Comparison of ENCODE assay signal across 9 cellular contexts in genomic region chr9:101738566-101739183, GRCh38.
A peak's percentile ranks its signal among the peaks of the same experiment; 100 is the strongest.
DNase-seq lines count a peak whose midpoint lies in the region; ATAC-seq lines count a peak whose summit lies in the region.
"Had no signal": no experiment of that assay in that cellular context is flagged by ENCODE, and none has a peak within 500 bp of the region (broad histone marks: within the 10 kb centered on the region; RNA-seq: fewer than 3 reads in every experiment).

TSS of gene GRIN3A (minus strand) at chr9:101738647. CDS start at chr9:101737979, 668 bp downstream.

- no peaks in the 10 kb centered on the region for H3K9me3 ChIP-seq in mucosa of rectum (ENCODE audit: control insufficient read depth in 2 of 2, low read length in 2 of 2)

- peak within 1 kb of the TSS; percentile 51 to 61 for H3K4me3 ChIP-seq in mucosa of rectum (ENCODE audit: low read length in 2 of 2)

- no peaks in the 10 kb centered on the region for H3K9me3 Mint-ChIP-seq in dendritic cell treated with granulocyte-macrophage colony-stimulating factor and Interleukin-4, amounts not matched to agents 40 ng/mL and 50 ng/mL, for 4 days
- H3K9me3 Mint-ChIP-seq: activated naive CD4-positive, alpha-beta T cell treated with anti-CD3 and anti-CD28 coated beads, Interleukin-2, amount 50 U/mL, for 72 hours had no signal

- no peak within 1 kb of the TSS for H3K27ac Mint-ChIP-seq in dendritic cell treated with granulocyte-macrophage colony-stimulating factor and Interleukin-4, amounts not matched to agents 40 ng/mL and 50 ng/mL, for 4 days
- H3K27ac Mint-ChIP-seq: activated naive CD4-positive, alpha-beta T cell treated with anti-CD3 and anti-CD28 coated beads, Interleukin-2, amount 50 U/mL, for 72 hours had no signal

- H3K36me3 Mint-ChIP-seq in dendritic cell treated with granulocyte-macrophage colony-stimulating factor and Interleukin-4, amounts not matched to agents 40 ng/mL and 50 ng/mL, for 4 days (ENCODE audit: low read depth) = no peaks in the 10 kb centered on the region

- no peaks in the 10 kb centered on the region for H3K36me3 ChIP-seq in mucosa of rectum (ENCODE audit: control insufficient read depth in 2 of 2, insufficient read depth in 2 of 2, low read length in 2 of 2)

- H3K9ac ChIP-seq in mucosa of rectum (ENCODE audit: low read depth in 1 of 2, low read length in 2 of 2) = peak within 1 kb of the TSS in 1 of 2 donors; percentile 46

- DNase-seq in DMS114 treated with DMSO at 0.1 percent for 48 hours (lab: John Stamatoyannopoulos, UW; ENCODE audit: unreplicated experiment) (peak; percentile 1), NCI-H1930 (lab: John Stamatoyannopoulos, UW) (peak; percentile 48 to 52), AG08396 (ENCODE audit: low spot score) (no peak), NCI-H526 treated with DMSO at 0.1 percent for 48 hours (lab: John Stamatoyannopoulos, UW) (no peak)

- H3K4me1 Mint-ChIP-seq in dendritic cell treated with granulocyte-macrophage colony-stimulating factor and Interleukin-4, amounts not matched to agents 40 ng/mL and 50 ng/mL, for 4 days (ENCODE audit: low read depth) = peaks cover 5% of the 10 kb centered on the region

- H3K4me1 ChIP-seq in mucosa of rectum (ENCODE audit: control insufficient read depth in 2 of 2, insufficient read depth in 2 of 2, low read length in 2 of 2) = peaks cover 0 to 6% of the 10 kb centered on the region in 2 donors

- H3K27me3 Mint-ChIP-seq in dendritic cell treated with granulocyte-macrophage colony-stimulating factor and Interleukin-4, amounts not matched to agents 40 ng/mL and 50 ng/mL, for 4 days = peaks cover 51% of the 10 kb centered on the region

- no peak for ATAC-seq in HG02588 (IDR thresholded peaks at IDR 0.05; ENCODE audit: unreplicated experiment)
- no peak for ATAC-seq in HG03565 (IDR thresholded peaks at IDR 0.05; ENCODE audit: unreplicated experiment)

- peak within 1 kb of the TSS; percentile 57 for H3K4me3 Mint-ChIP-seq in dendritic cell treated with granulocyte-macrophage colony-stimulating factor and Interleukin-4, amounts not matched to agents 40 ng/mL and 50 ng/mL, for 4 days

- intact Hi-C loops in dendritic cell treated with granulocyte-macrophage colony-stimulating factor and Interleukin-4, amounts not matched to agents 40 ng/mL and 50 ng/mL, for 4 days (cut with micrococcal nuclease) = no loop called here

- peaks cover 27 to 32% of the 10 kb centered on the region in 2 donors for H3K27me3 ChIP-seq in mucosa of rectum (ENCODE audit: control insufficient read depth in 2 of 2, insufficient read depth in 2 of 2, low read length in 2 of 2)

- no peak within 1 kb of the TSS for H3K27ac ChIP-seq in mucosa of rectum (ENCODE audit: low read depth in 2 of 2, low read length in 2 of 2)

Comparison
In these comparisons a context has a peak if more than half of its experiments do, and no peak if none do; other contexts are left out.
1. DNase-seq: peak in DMS114 treated with DMSO at 0.1 percent for 48 hours (single experiment) and NCI-H1930 (2 of 2); none in AG08396 (single experiment) and NCI-H526 treated with DMSO at 0.1 percent for 48 hours (single experiment).